In the genomic region with DNA sequence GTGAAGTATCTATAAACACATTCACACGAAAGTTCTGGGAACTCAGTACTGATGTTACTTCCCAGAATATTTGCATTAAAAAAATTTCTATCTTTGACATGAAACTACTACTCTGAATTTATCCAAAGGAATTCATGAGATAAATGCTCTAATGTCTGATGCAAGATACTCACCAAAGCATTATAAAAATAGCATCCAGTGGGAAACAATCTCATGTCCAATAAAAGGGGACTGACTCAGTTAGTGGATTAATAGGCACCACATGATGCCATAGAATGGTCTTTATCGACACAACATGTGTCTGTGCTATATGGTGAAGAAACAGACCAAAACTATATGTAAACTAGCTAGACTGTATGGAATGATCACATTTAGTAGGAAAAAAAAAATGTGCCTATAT, we compare ENCODE assay signal across 12 cellular contexts.
"Had no signal": no experiment of that assay in that cellular context is flagged by ENCODE, and none has a peak within 500 bp of the region (broad histone marks: within the 10 kb centered on the region; RNA-seq: fewer than 3 reads in every experiment).

No MANE protein-coding gene starts in this region.

- DNase-seq: activated CD4-positive, alpha-beta memory T cell treated with anti-CD3 and anti-CD28 coated beads for 36 hours; activated naive CD4-positive, alpha-beta T cell; activated naive CD8-positive, alpha-beta T cell treated with anti-CD3 and anti-CD28 coated beads, Interleukin-2, amount 50 U/mL, for 24 hours; activated T-cell treated with anti-CD3 and anti-CD28 coated beads, Interleukin-2, amount 50 U/mL, for 72 hours; hippocampal formation; pancreas; stimulated activated CD4-positive, alpha-beta T cell treated with anti-CD3 and anti-CD28 coated beads, Interleukin-4, amount 100 ng/mL, for 4 hours; SW 1271 had no signal

- H3K4me2 ChIP-seq: neural progenitor cell had no signal

- H3K9me3 ChIP-seq: gastroesophageal sphincter, pancreas, tibial nerve had no signal

- H3K9ac ChIP-seq: neural progenitor cell had no signal

- H3K27ac ChIP-seq: gastroesophageal sphincter, neural progenitor cell, pancreas had no signal

- H2AFZ ChIP-seq: neural progenitor cell had no signal

- H3K27me3 ChIP-seq: gastroesophageal sphincter, neural progenitor cell, pancreas, tibial nerve had no signal

- ATAC-seq: activated naive CD8-positive, alpha-beta T cell treated with anti-CD3 and anti-CD28 coated beads, Interleukin-2, amount 50 U/mL, for 24 hours; activated T-cell treated with anti-CD3 and anti-CD28 coated beads, Interleukin-2, amount 50 U/mL, for 72 hours; esophagus mucosa; gastroesophageal sphincter; pancreas had no signal

- H3K4me3 ChIP-seq: gastroesophageal sphincter, neural progenitor cell, pancreas, tibial nerve had no signal

- H3K36me3 ChIP-seq: neural progenitor cell, pancreas had no signal
